1 cellular context compared by ENCODE assay signal in the genomic region with DNA sequence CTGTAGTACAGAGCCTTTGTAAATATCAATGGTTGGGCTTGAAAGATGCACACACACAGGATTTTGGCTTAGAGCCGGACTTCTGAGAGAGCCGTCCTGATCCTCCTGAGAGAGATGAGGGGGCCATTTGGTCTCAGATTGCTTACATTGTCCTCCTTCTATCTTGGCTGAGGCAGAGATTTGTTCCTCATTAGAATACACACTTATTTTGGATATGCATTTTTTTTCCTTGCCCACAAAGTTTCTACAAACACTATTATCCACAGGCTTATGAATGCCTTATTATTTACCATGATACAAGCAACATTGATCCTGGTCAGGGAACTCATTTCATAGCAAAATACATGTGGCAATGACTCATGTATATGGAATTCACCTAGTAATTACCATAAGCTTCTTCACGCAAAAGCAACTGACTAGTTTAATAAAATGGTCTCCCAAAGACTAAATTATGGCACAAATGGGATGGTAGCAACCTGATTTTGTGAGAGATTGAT.
TF ChIP-seq lines count a peak whose summit lies in the region.

No MANE protein-coding gene starts in this region.

TF ChIP-seq in GM12878, 131 proteins besides CTCF, POLR2A, EP300 and RAD21 (continued from another document):
- TF ChIP-seq BCL3 (IDR thresholded peaks at IDR 0.05; ENCODE audit: borderline replicate concordance, insufficient read depth, low read depth, low read length, poor library complexity, severe bottlenecking) = no peak
- TF ChIP-seq ZBTB4 (CRISPR knock-in tag; IDR thresholded peaks at IDR 0.05) = no peak
- TF ChIP-seq FOS (IDR thresholded peaks at IDR 0.05; ENCODE audit: borderline replicate concordance, extremely low read depth, insufficient read length) = no peak
- no peak for TF ChIP-seq SREBF1 (IDR thresholded peaks at IDR 0.05; ENCODE audit: low read length)
- no peak for TF ChIP-seq YY1 (IDR thresholded peaks at IDR 0.05; ENCODE audit: low read depth, low read length)
- no peak for TF ChIP-seq SIN3A (IDR thresholded peaks at IDR 0.05; ENCODE audit: low read depth, low read length)
- no peak for TF ChIP-seq TAF1 (IDR thresholded peaks at IDR 0.05; ENCODE audit: borderline replicate concordance, low read depth, low read length)
